Comparison of ENCODE assay signal across 15 cellular contexts in the genomic region with DNA sequence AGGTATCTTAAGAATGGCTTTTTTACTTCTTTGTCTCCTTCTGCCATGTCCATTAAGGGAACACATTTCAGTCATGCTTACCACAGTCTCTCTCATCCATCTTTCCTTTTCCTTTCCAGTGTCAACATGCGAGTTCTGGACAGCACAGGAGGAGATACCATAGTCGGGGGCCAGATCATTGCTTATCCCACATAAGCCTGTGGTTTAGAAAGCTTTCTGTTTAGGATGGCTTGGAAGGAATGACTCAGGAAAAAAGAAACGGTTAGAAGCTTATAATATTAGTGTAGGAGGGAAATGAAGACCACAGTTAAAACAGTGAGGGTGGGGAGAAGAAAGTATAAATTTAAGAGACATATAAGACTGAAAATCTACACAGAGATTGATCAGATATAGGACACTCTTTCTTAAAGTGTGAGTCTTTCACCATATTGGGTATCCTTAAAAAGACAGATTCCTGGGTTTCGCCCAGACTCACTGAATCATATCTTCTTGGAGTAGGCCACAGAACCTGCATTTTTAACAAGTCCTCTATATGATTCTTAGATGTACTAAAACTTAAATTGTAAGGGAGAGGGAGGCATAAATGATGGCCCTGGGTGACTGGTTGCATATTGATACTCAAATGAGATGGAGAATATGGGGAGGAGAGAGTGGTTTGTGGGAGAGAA. TPM values are rescaled to one million over a fixed set of nuclear protein-coding genes. Genes with fewer than 3 reads are reported as not detected.
A peak's percentile ranks its signal among the peaks of the same experiment; 100 is the strongest.
DNase-seq lines count a peak whose midpoint lies in the region; ATAC-seq and TF ChIP-seq lines count a peak whose summit lies in the region.
"Had no signal": no experiment of that assay in that cellular context is flagged by ENCODE, and none has a peak within 500 bp of the region (broad histone marks: within the 10 kb centered on the region; RNA-seq: fewer than 3 reads in every experiment).

No MANE protein-coding gene starts in this region.

- H3K9me3 ChIP-seq in subcutaneous abdominal adipose tissue (ENCODE audit: control insufficient read depth in 5 of 5, low read length in 5 of 5) (no peaks in the 10 kb centered on the region), upper lobe of left lung (no peaks in the 10 kb centered on the region)

- H3K4me1 ChIP-seq in subcutaneous abdominal adipose tissue (ENCODE audit: control insufficient read depth in 5 of 5, insufficient read depth in 5 of 5, low read length in 5 of 5) = peaks cover 7 to 52% (median 43%) of the 10 kb centered on the region in 5 donors
- peaks cover 11 to 22% (median 12%) of the 10 kb centered on the region in 4 donors for H3K4me1 ChIP-seq in upper lobe of left lung

- peak; percentile 68 for DNase-seq in HCEC 1CT
- DNase-seq in glomerular visceral epithelial cell (ENCODE audit: extremely low spot score) = peak; percentile 51
- no peak for DNase-seq in DMS53 treated with DMSO at 0.1 percent for 48 hours (lab: John Stamatoyannopoulos, UW; ENCODE audit: unreplicated experiment)
- no peak for DNase-seq in upper lobe of left lung
- DNase-seq: activated CD8-positive, alpha-beta memory T cell treated with anti-CD3 and anti-CD28 coated beads for 24 hours; kidney; naive thymus-derived CD4-positive, alpha-beta T cell; NCI-H1092; NCI-H510A had no signal

- H3K4me3 ChIP-seq in WI38 (ENCODE audit: low read depth, low read length) (peak overlapping the region; percentile 28), subcutaneous abdominal adipose tissue (ENCODE audit: low read depth in 1 of 5, low read length in 5 of 5) (no peak overlapping the region), upper lobe of left lung (no peak overlapping the region)
- H3K4me3 ChIP-seq: coronary artery had no signal

- H3K27ac ChIP-seq in subcutaneous abdominal adipose tissue (ENCODE audit: low read depth, low read length) (peak overlapping the region; percentile 92), upper lobe of left lung (no peak overlapping the region)
- H3K27ac ChIP-seq: RWPE1 had no signal

- ATAC-seq in upper lobe of left lung (ENCODE audit: low FRiP score in 2 of 2) (no peak), GM21717 (IDR thresholded peaks at IDR 0.05; ENCODE audit: unreplicated experiment) (no peak)
- ATAC-seq: naive thymus-derived CD4-positive, alpha-beta T cell had no signal

- peaks cover 0 to 8% (median 0%) of the 10 kb centered on the region in 5 donors for H3K36me3 ChIP-seq in subcutaneous abdominal adipose tissue (ENCODE audit: control insufficient read depth in 5 of 5, insufficient read depth in 5 of 5, low read length in 5 of 5)
- H3K36me3 ChIP-seq in upper lobe of left lung = no peaks in the 10 kb centered on the region

- TF ChIP-seq EP300 in upper lobe of left lung (IDR thresholded peaks at IDR 0.05) = no peak

- peak overlapping the region in 1 of 5 donors; percentile 36 for H3K9ac ChIP-seq in subcutaneous abdominal adipose tissue (ENCODE audit: low read length in 5 of 5)

- TF ChIP-seq CTCF in WI38 (IDR thresholded peaks at IDR 0.05; ENCODE audit: low read depth, low read length) (no peak), upper lobe of left lung (IDR thresholded peaks at IDR 0.05) (no peak)

- TF ChIP-seq POLR2A in upper lobe of left lung (IDR thresholded peaks at IDR 0.05) = no peak

- 57 to 59% methylated on average over 4 of the region's 4 CpGs for WGBS in upper lobe of left lung, 2 donors

- H3K27me3 ChIP-seq in subcutaneous abdominal adipose tissue (ENCODE audit: control insufficient read depth in 5 of 5, insufficient read depth in 4 of 5, low read length in 5 of 5) = no peaks in the 10 kb centered on the region
- no peaks in the 10 kb centered on the region for H3K27me3 ChIP-seq in upper lobe of left lung

RNA-seq across cellular contexts. Expression of a gene that starts 36.1 kb away (rescaled TPM):
- total RNA-seq in upper lobe of left lung = 10 to 100 TPM; 20.1 to 68.1 (median 40.6) TPM

RNA-seq across cellular contexts. Expression of a gene that starts 54.4 kb away (rescaled TPM):
- total RNA-seq in upper lobe of left lung = 10 to 100 TPM in 1 of 6 donors, 1 to 10 TPM in 3, not detected in 2; 2.7 to 23.0 (median 7.1) TPM
- total RNA-seq: HT-29 had no signal

Comparison
In these comparisons a context has a peak if more than half of its experiments do, and no peak if none do; other contexts are left out.
1. DNase-seq: peak in HCEC 1CT (single experiment) and glomerular visceral epithelial cell (single experiment); none in DMS53 treated with DMSO at 0.1 percent for 48 hours (single experiment) and upper lobe of left lung (0 of 2).